Comparison of ENCODE assay signal across 26 cellular contexts in the genomic region with DNA sequence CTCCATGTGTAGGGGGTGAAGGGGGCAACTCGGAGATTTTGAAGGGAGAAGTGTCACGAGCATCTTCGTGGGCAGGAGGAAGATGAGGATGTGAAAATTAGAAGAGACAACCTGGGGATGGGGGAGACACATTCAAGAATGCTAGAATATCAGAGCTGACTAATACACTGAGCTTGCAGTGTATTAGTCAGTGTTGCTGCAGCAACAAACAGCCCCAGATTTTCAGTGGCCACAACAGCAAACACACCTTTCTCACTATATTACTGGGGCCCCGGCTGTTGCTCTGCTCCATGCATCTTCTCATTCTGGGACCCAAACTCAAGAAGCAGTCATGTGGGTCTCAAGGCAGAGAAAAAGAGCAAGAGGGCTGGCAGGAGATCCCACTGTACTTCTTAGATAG.
"Had no signal": no experiment of that assay in that cellular context is flagged by ENCODE, and none has a peak within 500 bp of the region (broad histone marks: within the 10 kb centered on the region; RNA-seq: fewer than 3 reads in every experiment).

No MANE protein-coding gene starts in this region.

- H3K36me3 ChIP-seq: stomach, suprapubic skin, thoracic aorta, thyroid gland, tibial nerve, transverse colon, upper lobe of left lung, upper lobe of right lung, uterus, vagina had no signal

- H3K27ac ChIP-seq: stomach, suprapubic skin, testis, thoracic aorta, thyroid gland, tibial nerve, transverse colon, upper lobe of left lung, upper lobe of right lung, uterus, vagina had no signal

- H3K9me3 ChIP-seq: suprapubic skin, testis, thoracic aorta, thyroid gland, transverse colon, upper lobe of left lung, upper lobe of right lung, uterus, vagina had no signal

- H3K27me3 ChIP-seq: testis, thyroid gland, tibial nerve, upper lobe of left lung, uterus, vagina had no signal

- H3K4me1 ChIP-seq: stomach, suprapubic skin, testis, thyroid gland, tibial nerve, transverse colon, upper lobe of left lung, upper lobe of right lung, uterus, vagina had no signal

- FAIRE-seq: urothelium cell line had no signal

- DNase-seq: stimulated activated CD4-positive, alpha-beta T cell treated with anti-CD3 and anti-CD28 coated beads, Interleukin-2, amount 100 ng/mL, for 48 hours; stimulated activated CD4-positive, alpha-beta T cell treated with anti-CD3 and anti-CD28 coated beads, Interleukin-4, amount 100 ng/mL, for 1 hour; stimulated activated CD4-positive, alpha-beta T cell treated with anti-CD3 and anti-CD28 coated beads, Interleukin-4, amount 100 ng/mL, for 24 hours; stimulated activated CD4-positive, alpha-beta T cell treated with anti-CD3 and anti-CD28 coated beads, Interleukin-4, amount 100 ng/mL, for 4 hours; stimulated activated CD8-positive, alpha-beta memory T cell treated with anti-CD3 and anti-CD28 coated beads, Interleukin-4, amount 100 ng/mL, for 48 hours; stimulated activated naive B cell treated with anti-CD40 and anti-IgM and Interleukin-4, amounts not matched to agents 10 μg/mL and 1 μg/mL and 100 μg/mL, for 72 hours; stimulated activated naive CD4-positive, alpha-beta T cell; stimulated activated naive CD4-positive, alpha-beta T cell treated with Interleukin-2 at 50 U/mL for 16 hours; stimulated activated naive CD8-positive, alpha-beta T cell treated with anti-CD3 and anti-CD28 coated beads, Interleukin-15, amount 100 ng/mL, for 72 hours; stimulated activated naive CD8-positive, alpha-beta T cell treated with anti-CD3 and anti-CD28 coated beads, Interleukin-15, Interleukin-2, amounts not matched to agents 100 U/mL and 50 U/mL, for 24 hours; stomach; substantia nigra; testis; thyroid gland; transverse colon; trophoblast cell; upper lobe of left lung; upper lobe of right lung; uterus had no signal

- H3K4me3 ChIP-seq: stomach, suprapubic skin, testis, thoracic aorta, thyroid gland, tibial nerve, transverse colon, upper lobe of left lung, upper lobe of right lung, uterus, vagina had no signal

- ATAC-seq: stimulated activated effector memory CD8-positive, alpha-beta T cell treated with anti-CD3 and anti-CD28 coated beads, Interleukin-12 subunit alpha, Interleukin-12 subunit beta, amount 100 ng/mL, for 72 hours; stimulated activated memory B cell treated with anti-CD40 and anti-IgM and Interleukin-4, amounts not matched to agents 10 μg/mL and 1 μg/mL and 100 μg/mL, for 72 hours; stimulated activated naive B cell treated with anti-CD40 and anti-IgM and Interleukin-4, amounts not matched to agents 10 μg/mL and 1 μg/mL and 100 μg/mL, for 72 hours; stimulated activated naive CD8-positive, alpha-beta T cell treated with anti-CD3 and anti-CD28 coated beads, Interleukin-15, amount 100 ng/mL, for 72 hours; stimulated activated naive CD8-positive, alpha-beta T cell treated with anti-CD3 and anti-CD28 coated beads, Interleukin-15, Interleukin-2, amounts not matched to agents 100 U/mL and 50 U/mL, for 24 hours; upper lobe of right lung had no signal
